Comparison of ENCODE assay signal across 9 cellular contexts in the genomic region with DNA sequence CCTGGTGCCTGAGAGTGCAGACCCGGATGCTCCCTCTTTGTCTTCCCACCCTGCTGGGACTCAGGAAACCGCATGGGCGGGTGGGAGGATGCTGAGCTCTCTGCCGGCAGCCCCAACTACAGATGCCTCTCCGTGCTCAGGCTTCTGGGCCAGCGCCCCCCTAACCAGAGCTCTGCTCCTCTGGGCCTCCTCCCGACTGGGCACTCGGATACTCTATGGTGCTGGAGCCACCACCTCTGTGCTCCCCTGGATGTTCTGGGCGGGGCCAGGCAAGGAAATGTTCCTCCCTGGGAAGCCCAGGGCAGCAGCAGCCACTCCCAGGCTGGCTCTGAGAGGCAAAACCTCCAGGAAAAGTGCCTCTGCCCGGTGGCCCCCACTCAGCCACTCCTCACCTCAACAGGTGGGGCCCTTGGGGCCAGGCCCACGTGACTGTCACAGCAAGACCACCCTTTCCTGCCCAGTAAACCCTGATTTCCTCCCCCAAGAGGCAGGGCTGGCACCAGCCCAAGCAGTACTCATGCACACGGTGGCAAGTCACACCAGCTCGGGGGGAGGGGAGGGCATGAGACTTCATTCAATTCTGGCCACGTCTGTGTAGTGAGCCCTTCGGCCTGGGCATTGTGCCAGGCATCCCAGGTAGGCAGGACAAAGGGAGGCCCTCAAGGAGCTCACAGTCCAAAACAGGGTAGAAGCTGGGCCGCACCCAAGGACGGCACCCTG. TPM values are rescaled to one million over a fixed set of nuclear protein-coding genes. Genes with fewer than 3 reads are reported as not detected.
DNase-seq lines count a peak whose midpoint lies in the region; ATAC-seq, FAIRE-seq and TF ChIP-seq lines count a peak whose summit lies in the region.
"Had no signal": no experiment of that assay in that cellular context is flagged by ENCODE, and none has a peak within 500 bp of the region (broad histone marks: within the 10 kb centered on the region; RNA-seq: fewer than 3 reads in every experiment).

No MANE protein-coding gene starts in this region.

- no peaks in the 10 kb centered on the region for H3K36me3 ChIP-seq in heart right ventricle
- H3K36me3 ChIP-seq in right atrium auricular region, result no peaks in the 10 kb centered on the region
- H3K36me3 ChIP-seq in K562 (ENCODE audit: control insufficient read depth, insufficient read depth, low read length), result no peaks in the 10 kb centered on the region

- no peak for TF ChIP-seq EP300 in K562 (IDR thresholded peaks at IDR 0.05; ENCODE audit: low read length)

- H3K4me3 ChIP-seq in heart right ventricle (no peak overlapping the region), right atrium auricular region (no peak overlapping the region), K562 (no peak overlapping the region)

- H3K27me3 Mint-ChIP-seq in immature natural killer cell (ENCODE audit: low read depth in 3 of 3), result peaks cover 6 to 27% (median 17%) of the 10 kb centered on the region in 3 donors

- H4K20me1 ChIP-seq in K562 (replicated peaks; ENCODE audit: control insufficient read depth, insufficient read depth, low read length), result no peaks in the 10 kb centered on the region; the same call in 1 of the 2 replicates

- FAIRE-seq in K562 (lab: Jason Lieb, UNC) (no peak), urothelium cell line (lab: Jason Lieb, UNC) (peak; percentile 77)

- H3K27me3 ChIP-seq in heart right ventricle (no peaks in the 10 kb centered on the region), right atrium auricular region (no peaks in the 10 kb centered on the region), K562 (ENCODE audit: control insufficient read depth in 2 of 2, insufficient read depth in 2 of 2, low read length in 2 of 2) (peaks cover 0 to 11% of the 10 kb centered on the region in 2 experiments; a peak in 2 of 5 replicates)

- peak overlapping the region in 1 of 6 donors; percentile 17 for H3K27ac Mint-ChIP-seq in immature natural killer cell

- in situ Hi-C loops in K562 (cut with MboI), result no loop called here

- intact Hi-C loops in heart right ventricle (cut with DNase I) (loop anchor here in 1 of 10 donors (10.0 kb wide), 1 partner anchor 60 kb away; no protein-coding TSS in a partner anchor), K562 (cut with micrococcal nuclease) (no loop called here)

- H3K9me1 ChIP-seq in K562 (ENCODE audit: control insufficient read depth, insufficient read depth, low read length), result no peaks in the 10 kb centered on the region

- H3K9ac ChIP-seq in K562 (ENCODE audit: insufficient read depth in 1 of 2, low read depth in 2 of 2, low read length in 2 of 2), result no peak overlapping the region
- H3K9ac ChIP-seq: KMS-11 had no signal

- H3K27ac ChIP-seq in heart right ventricle (no peak overlapping the region), right atrium auricular region (no peak overlapping the region), K562 (ENCODE audit: extremely low read depth, low read depth, low read length) (no peak overlapping the region)
- H3K27ac ChIP-seq: KMS-11 had no signal

- WGBS in heart right ventricle, 2 donors, result 31 to 36% methylated on average over 17 of the region's 17 CpGs
- WGBS in K562 (ENCODE audit: insufficient coverage, low coverage, missing lambda C conversion rate), result 2% methylated on average over 11 of the region's 17 CpGs

- no peak for TF ChIP-seq POLR2A in K562 (conservative IDR thresholded peaks at IDR 0.05)

- TF ChIP-seq CTCF in heart right ventricle (IDR thresholded peaks at IDR 0.05), result no peak
- TF ChIP-seq CTCF in right atrium auricular region (IDR thresholded peaks at IDR 0.05), result no peak
- no peak for TF ChIP-seq CTCF in K562 (IDR thresholded peaks at IDR 0.05 in 2 of 3, conservative IDR thresholded peaks at IDR 0.05 in 1 of 3; ENCODE audit: insufficient read depth in 2 of 3, low read depth in 1 of 3, low read length in 3 of 3)

- ATAC-seq in heart right ventricle (peak in 5 of 8 donors; percentile 8 to 42 (median 30)), K562 (no peak; the same call in 2 of the 3 replicates)

- CTCF ChIA-PET in K562 (lab: Yijun Ruan, JAX; ENCODE audit: low intra/inter-chr PET ratio), result no interaction called here

- H3K9me3 ChIP-seq in heart right ventricle, result no peaks in the 10 kb centered on the region
- H3K9me3 ChIP-seq in right atrium auricular region, result no peaks in the 10 kb centered on the region
- H3K9me3 ChIP-seq in K562 (replicated peaks; ENCODE audit: control insufficient read depth, insufficient read depth, low read depth, low read length), result no peaks in the 10 kb centered on the region

- H3K79me2 ChIP-seq in K562 (ENCODE audit: control insufficient read depth, insufficient read depth, low read length), result no peaks in the 10 kb centered on the region

- H3K9me3 Mint-ChIP-seq in immature natural killer cell, result peaks cover 0 to 1% (median 0%) of the 10 kb centered on the region in 6 donors

- no peak overlapping the region for H2AFZ ChIP-seq in K562 (ENCODE audit: low read depth, low read length)

- no peak overlapping the region for H3K4me3 Mint-ChIP-seq in immature natural killer cell

- BruUV-seq in K562 (replicated peaks; lab: Mats Ljungman, UMichigan), result no TSS peak

- H3K4me2 ChIP-seq in K562 (ENCODE audit: insufficient read depth, low read length), result no peak overlapping the region
- H3K4me2 ChIP-seq: KMS-11 had no signal

- TF ChIP-seq RAD21 in K562 (CRISPR knock-in tag; conservative IDR thresholded peaks at IDR 0.05 in 1 of 2, IDR thresholded peaks at IDR 0.05 in 1 of 2), result no peak

- DNase-seq in heart right ventricle (no peak), right atrium auricular region (ENCODE audit: low spot score) (no peak), NCI-H1092 (lab: John Stamatoyannopoulos, UW) (peak; percentile 24), K562 (ENCODE audit: extremely low read depth in 1 of 4, low spot score in 3 of 4) (no peak), urothelium cell line (ENCODE audit: low spot score) (no peak), immature natural killer cell (no peak), LoVo (ENCODE audit: low spot score) (no peak)
- DNase-seq: activated CD4-positive, alpha-beta T cell treated with anti-CD3 and anti-CD28 coated beads, Interleukin-2, amount 50 U/mL, for 4 hours had no signal

- POLR2A ChIA-PET in K562 (lab: Yijun Ruan, JAX), result interaction anchor here (0.6 to 1.1 kb wide), 2 partner anchors 33 to 51 kb away, joined by 3 to 4 read pairs; no protein-coding TSS in a partner anchor

- peaks cover 17 to 18% of the 10 kb centered on the region in 2 donors for H3K4me1 Mint-ChIP-seq in immature natural killer cell

- peaks cover 0 to 3% (median 3%) of the 10 kb centered on the region in 3 donors for H3K36me3 Mint-ChIP-seq in immature natural killer cell

- H3K4me1 ChIP-seq in heart right ventricle (peaks cover 0 to 10% (median 7%) of the 10 kb centered on the region in 9 donors), right atrium auricular region (peaks cover 0 to 6% of the 10 kb centered on the region in 2 donors), K562 (replicated peaks in 1 of 2; ENCODE audit: control insufficient read depth in 2 of 2, insufficient read depth in 2 of 2, low read length in 2 of 2) (peaks cover 0 to 20% of the 10 kb centered on the region in 2 experiments; a peak in 2 of 5 replicates)

TF ChIP-seq in K562, 482 proteins besides CTCF, POLR2A, EP300 and RAD21:
- TF ChIP-seq NFIC (IDR thresholded peaks at IDR 0.05) (peak; percentile 28; the same call in 1 of the 2 replicates), MCM2 (IDR thresholded peaks at IDR 0.05; ENCODE audit: low read depth) (no peak), FOXA1 (IDR thresholded peaks at IDR 0.05; ENCODE audit: borderline replicate concordance) (no peak)

RNA-seq across cellular contexts. Expression of gene TCF20, which starts 54.7 kb away (rescaled TPM):
- 10 to 100 TPM; 11.6 to 18.8 (median 15.3) TPM for total RNA-seq in heart right ventricle
- 1 to 10 TPM; 4.2 to 5.3 TPM for polyA plus RNA-seq in heart right ventricle
- 10 to 100 TPM; 13.6 to 15.5 TPM for total RNA-seq in right atrium auricular region
- total RNA-seq in K562 (2011; cell fraction: chromatin; rRNA removed; ENCODE audit: low replicate concordance), result 51.3 and 53.3 TPM in 2 replicates
- 28.7 and 31.3 TPM in 2 replicates for total RNA-seq in K562 (2011; cell fraction: nucleolus; rRNA removed)
- 20.4 and 27.4 TPM in 2 replicates for total RNA-seq in K562 (2011; cell fraction: nucleoplasm; rRNA removed)
- total RNA-seq in K562 (2014; rRNA removed), result 22.5 and 26.7 TPM in 2 replicates
- total RNA-seq in K562 (2014; rRNA removed; fragmentation: Illumina TruSeq; extraction: Trizol), result 17.5 and 17.6 TPM in 2 replicates
- 19.0 TPM in 2 replicates for total RNA-seq in K562 (2015; rRNA removed; fragmentation: Illumina TruSeq; extraction: Trizol)
- total RNA-seq in K562 (2021), result 37.5 and 43.6 TPM in 2 replicates
- polyA plus RNA-seq in K562 (2011; rRNA removed), result 12.9 and 13.5 TPM in 2 replicates
- 11.1 and 12.3 TPM in 2 replicates for polyA plus RNA-seq in K562 (2011; cell fraction: cytosol; rRNA removed)
- polyA plus RNA-seq in K562 (2011; cell fraction: nucleus; rRNA removed), result 10.2 and 12.3 TPM in 2 replicates
- 10.1 and 12.6 TPM in 2 replicates for polyA plus RNA-seq in K562 (2012)
- 15.9 and 18.6 TPM in 2 replicates for polyA plus RNA-seq in K562 (2014; fragmentation: Illumina TruSeq; extraction: Trizol)
- polyA plus RNA-seq in K562 (2014; fragmentation: Nextera tagmentation; extraction: Ambion mirVana), result under 1 TPM; 0.35 to 0.44 TPM
- polyA plus RNA-seq in K562 (2014; rRNA removed), result 12.9 and 13.3 TPM in 2 replicates
- 38.3 and 38.9 TPM in 2 replicates for polyA minus RNA-seq in K562 (2011; rRNA and poly(A)+ RNA removed)
- polyA minus RNA-seq in K562 (2011; cell fraction: cytosol; rRNA and poly(A)+ RNA removed), result 21.9 and 23.8 TPM in 2 replicates
- polyA minus RNA-seq in K562 (2011; cell fraction: nucleus; rRNA and poly(A)+ RNA removed), result 10.5 and 15.9 TPM in 2 replicates
- 1 to 10 TPM in 2 of 3 donors, under 1 TPM in 1; 0.12 to 2.4 (median 1.4) TPM for polyA plus RNA-seq in immature natural killer cell
